1 cellular context compared by ENCODE assay signal in genomic region chr1:28917757-28918118, GRCh38.
TF ChIP-seq lines count a peak whose summit lies in the region.

No MANE protein-coding gene starts in this region.

TF ChIP-seq in HepG2, 621 proteins besides CTCF, POLR2A, EP300 and RAD21:
- TF ChIP-seq ZSCAN22 (CRISPR knock-in tag; IDR thresholded peaks at IDR 0.05) (no peak), ZNF234 (CRISPR knock-in tag; conservative IDR thresholded peaks at IDR 0.05) (no peak), DRAP1 (CRISPR knock-in tag; IDR thresholded peaks at IDR 0.05) (no peak), ZNF546 (CRISPR knock-in tag; conservative IDR thresholded peaks at IDR 0.05) (no peak), ZEB1 (IDR thresholded peaks at IDR 0.05; ENCODE audit: insufficient replicate concordance, low read depth) (no peak), CBX5 (CRISPR knock-in tag; IDR thresholded peaks at IDR 0.05; ENCODE audit: borderline replicate concordance) (no peak), MTA1 (CRISPR knock-in tag; IDR thresholded peaks at IDR 0.05; ENCODE audit: borderline replicate concordance) (no peak)
